In the genomic region with DNA sequence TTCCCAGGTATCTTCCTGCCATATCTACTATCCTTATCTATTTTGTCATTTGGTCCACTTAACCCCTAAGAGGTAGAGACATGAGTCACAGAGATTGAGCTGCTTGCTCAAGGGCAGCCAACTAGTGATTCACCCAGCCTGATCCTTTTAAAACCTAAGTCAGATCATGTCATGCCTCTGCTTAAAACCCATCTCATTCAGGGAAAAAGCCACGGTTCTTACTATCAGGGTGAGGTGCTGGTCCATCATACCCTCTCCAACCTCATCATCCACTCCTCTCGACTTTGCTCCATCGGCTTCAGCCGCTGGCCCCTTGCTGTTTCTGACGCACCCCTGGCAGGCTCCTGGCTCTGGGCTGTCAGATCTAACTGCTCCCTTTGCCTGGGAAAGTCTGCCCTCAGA, we compare ENCODE assay signal across 10 cellular contexts. TPM values are rescaled to one million over a fixed set of nuclear protein-coding genes. Genes with fewer than 3 reads are reported as not detected.
DNase-seq lines count a peak whose midpoint lies in the region; ATAC-seq and TF ChIP-seq lines count a peak whose summit lies in the region.
"Had no signal": no experiment of that assay in that cellular context is flagged by ENCODE, and none has a peak within 500 bp of the region (broad histone marks: within the 10 kb centered on the region; RNA-seq: fewer than 3 reads in every experiment).

No MANE protein-coding gene starts in this region.

- intact Hi-C loops in mammary epithelial cell (cut with micrococcal nuclease) (no loop called here), gastrocnemius medialis (cut with DNase I; ENCODE audit: low total_unique reads) (no loop called here)

- CTCF ChIA-PET in mammary epithelial cell (lab: Charles Lee; ENCODE audit: low non-redundant PET), result interaction anchor here (0.7 kb wide), 1 partner anchor 28 kb away, joined by 3 read pairs; no protein-coding TSS in a partner anchor

- H3K23ac ChIP-seq in mesendoderm (ENCODE audit: low read length), result no peak overlapping the region

- H2BK15ac ChIP-seq in mesendoderm (replicated peaks; ENCODE audit: low read depth), result no peak overlapping the region

- dilution Hi-C loops in mammary epithelial cell (cut with HindIII; ENCODE audit: low sequenced_read_pairs), result no loop called here

- no peak for ATAC-seq in GM21619 (IDR thresholded peaks at IDR 0.05; ENCODE audit: unreplicated experiment)
- ATAC-seq in gastrocnemius medialis, result no peak

- H3K4me3 ChIP-seq in MG63, result no peak overlapping the region
- H3K4me3 ChIP-seq in mammary epithelial cell (replicated peaks in 1 of 3; ENCODE audit: insufficient read depth in 1 of 3, low read depth in 2 of 3, low read length in 3 of 3), result no peak overlapping the region
- H3K4me3 ChIP-seq in mesendoderm (ENCODE audit: low read length), result no peak overlapping the region
- H3K4me3 ChIP-seq in gastrocnemius medialis, result no peak overlapping the region
- H3K4me3 ChIP-seq: HAP-1 had no signal

- no peak overlapping the region for H3K56ac ChIP-seq in mesendoderm (ENCODE audit: low read length)

- H3K36me3 Mint-ChIP-seq in mesothelial cell of epicardium, result peaks cover 25% of the 10 kb centered on the region
- H3K36me3 Mint-ChIP-seq in activated T-cell treated with anti-CD3 and anti-CD28 coated beads, Interleukin-2, amount 50 U/mL, for 24 hours (ENCODE audit: low read depth), result peaks cover 68% of the 10 kb centered on the region

- in situ Hi-C loops in Caki2 (cut with HindIII; ENCODE audit: low pct_unique_long_range_greater_than_20kb, low sequenced_read_pairs) (no loop called here), mammary epithelial cell (cut with MboI; ENCODE audit: low sequenced_read_pairs in 2 of 2) (no loop called here), gastrocnemius medialis (cut with MboI; ENCODE audit: low sequenced_read_pairs in 4 of 4) (no loop called here)

- H3K36me3 ChIP-seq in MG63 (peaks cover 3% of the 10 kb centered on the region; the same call in 1 of the 2 replicates), mammary epithelial cell (ENCODE audit: insufficient read depth, low read length) (no peaks in the 10 kb centered on the region), mesendoderm (ENCODE audit: control insufficient read depth, insufficient read depth, low read length) (no peaks in the 10 kb centered on the region), gastrocnemius medialis (peaks cover 0 to 63% of the 10 kb centered on the region in 2 donors)

- no peak overlapping the region for H2BK5ac ChIP-seq in mesendoderm (ENCODE audit: low read length)

- H3K9ac ChIP-seq in mammary epithelial cell (ENCODE audit: insufficient read depth, low read length), result no peak overlapping the region
- no peak overlapping the region for H3K9ac ChIP-seq in mesendoderm (ENCODE audit: low read length)

- H3K79me2 ChIP-seq in mammary epithelial cell (ENCODE audit: insufficient read depth, low read length), result no peaks in the 10 kb centered on the region
- H3K79me2 ChIP-seq in mesendoderm (ENCODE audit: control insufficient read depth, insufficient read depth, low read length), result no peaks in the 10 kb centered on the region

- no peak overlapping the region for H2BK120ac ChIP-seq in mesendoderm (ENCODE audit: low read depth, low read length)

- no peaks in the 10 kb centered on the region for H3K4me1 Mint-ChIP-seq in mesothelial cell of epicardium
- H3K4me1 Mint-ChIP-seq in activated T-cell treated with anti-CD3 and anti-CD28 coated beads, Interleukin-2, amount 50 U/mL, for 24 hours (ENCODE audit: low read depth), result peaks cover 3% of the 10 kb centered on the region

- H3K27me3 ChIP-seq in MG63 (no peaks in the 10 kb centered on the region), mammary epithelial cell (ENCODE audit: insufficient read depth, low read length) (no peaks in the 10 kb centered on the region), mesendoderm (ENCODE audit: insufficient read depth, low read length, poor library complexity) (no peaks in the 10 kb centered on the region), gastrocnemius medialis (no peaks in the 10 kb centered on the region)

- TF ChIP-seq POLR2A in gastrocnemius medialis (IDR thresholded peaks at IDR 0.05), result no peak

- WGBS in mammary epithelial cell (ENCODE audit: low coverage, missing lambda C conversion rate), result 79% methylated on average over 5 of the region's 5 CpGs
- WGBS in mesendoderm (ENCODE audit: extremely low coverage, insufficient coverage, low lambda C conversion rate), result no CpG with 5 or more reads among the region's 5 CpGs

- no peak overlapping the region for H2AK5ac ChIP-seq in mesendoderm (ENCODE audit: low read length)

- H2AFZ ChIP-seq in mammary epithelial cell (ENCODE audit: low read depth, low read length), result no peak overlapping the region

- H3K27ac Mint-ChIP-seq in mesothelial cell of epicardium, result no peak overlapping the region
- H3K27ac Mint-ChIP-seq in activated T-cell treated with anti-CD3 and anti-CD28 coated beads, Interleukin-2, amount 50 U/mL, for 24 hours, result no peak overlapping the region

- no peak overlapping the region for H3K18ac ChIP-seq in mesendoderm (ENCODE audit: low read length)

- H4K8ac ChIP-seq in mesendoderm (ENCODE audit: low read depth, low read length), result no peak overlapping the region

- H3K27ac ChIP-seq in mammary epithelial cell (ENCODE audit: insufficient read depth, low read depth, low read length), result no peak overlapping the region
- H3K27ac ChIP-seq in mesendoderm (ENCODE audit: low read depth, low read length), result no peak overlapping the region
- peak overlapping the region in 2 of 4 donors; percentile 2 to 37 for H3K27ac ChIP-seq in gastrocnemius medialis

- H3K4me3 Mint-ChIP-seq in mesothelial cell of epicardium, result no peak overlapping the region
- no peak overlapping the region for H3K4me3 Mint-ChIP-seq in activated T-cell treated with anti-CD3 and anti-CD28 coated beads, Interleukin-2, amount 50 U/mL, for 24 hours

- DNase-seq in Caki2 (ENCODE audit: low read depth) (peak; percentile 57), MG63 (peak; percentile 78), mammary epithelial cell (peak; percentile 73), mesendoderm (peak; percentile 58), mesothelial cell of epicardium (ENCODE audit: low spot score in 2 of 2, unreplicated experiment in 2 of 2) (no peak), gastrocnemius medialis (no peak)
- DNase-seq in activated T-cell treated with anti-CD3 and anti-CD28 coated beads, Interleukin-2, amount 50 U/mL, for 24 hours, result no peak
- DNase-seq: effector CD4-positive, alpha-beta T cell had no signal

- H3K4me2 ChIP-seq in mammary epithelial cell (ENCODE audit: insufficient read depth, low read depth, low read length) (peak overlapping the region; percentile 4), mesendoderm (ENCODE audit: low read length) (no peak overlapping the region)

- H3K9me3 ChIP-seq in MG63, result no peaks in the 10 kb centered on the region
- no peaks in the 10 kb centered on the region for H3K9me3 ChIP-seq in mammary epithelial cell (replicated peaks; ENCODE audit: insufficient read depth, low read length)
- H3K9me3 ChIP-seq in gastrocnemius medialis, result no peaks in the 10 kb centered on the region
- H3K9me3 ChIP-seq: HAP-1 had no signal

- H3K4me1 ChIP-seq in mammary epithelial cell (ENCODE audit: insufficient read depth, low read length) (peaks cover 18% of the 10 kb centered on the region), mesendoderm (ENCODE audit: control insufficient read depth, low read depth, low read length) (no peaks in the 10 kb centered on the region), gastrocnemius medialis (peaks cover 0 to 5% of the 10 kb centered on the region in 2 donors)

- H3K79me1 ChIP-seq in mesendoderm (ENCODE audit: low read length), result no peaks in the 10 kb centered on the region

- no peaks in the 10 kb centered on the region for H3K27me3 Mint-ChIP-seq in mesothelial cell of epicardium (ENCODE audit: low read depth)
- H3K27me3 Mint-ChIP-seq in activated T-cell treated with anti-CD3 and anti-CD28 coated beads, Interleukin-2, amount 50 U/mL, for 24 hours, result no peaks in the 10 kb centered on the region

- no peak overlapping the region for H3K4ac ChIP-seq in mesendoderm (ENCODE audit: low read depth, low read length)

- no peak overlapping the region for H4K5ac ChIP-seq in mesendoderm (ENCODE audit: low read length)

- H4K20me1 ChIP-seq in mammary epithelial cell (ENCODE audit: insufficient read depth, low read length), result no peaks in the 10 kb centered on the region

- no peaks in the 10 kb centered on the region for H3K9me3 Mint-ChIP-seq in mesothelial cell of epicardium
- no peaks in the 10 kb centered on the region for H3K9me3 Mint-ChIP-seq in activated T-cell treated with anti-CD3 and anti-CD28 coated beads, Interleukin-2, amount 50 U/mL, for 24 hours

- no TSS peak for BruUV-seq in mammary epithelial cell (replicated peaks; lab: Mats Ljungman, UMichigan)

- TF ChIP-seq CTCF in mammary epithelial cell (conservative IDR thresholded peaks at IDR 0.05 in 1 of 2, IDR thresholded peaks at IDR 0.05 in 1 of 2; ENCODE audit: extremely low read depth in 1 of 2, insufficient read depth in 1 of 2, low read depth in 1 of 2, low read length in 2 of 2) (no peak), mesothelial cell of epicardium (IDR thresholded peaks at IDR 0.05; ENCODE audit: unreplicated experiment) (no peak), gastrocnemius medialis (IDR thresholded peaks at IDR 0.05 in 4 of 5, conservative IDR thresholded peaks at IDR 0.05 in 1 of 5) (no peak)

RNA-seq across cellular contexts. Expression of a gene that starts 14.4 kb away (rescaled TPM):
- total RNA-seq in Caki2 (2014; rRNA removed; shearing (Covaris generic); ENCODE audit: low replicate concordance), result 22.6 and 26.1 TPM in 2 replicates
- total RNA-seq in MG63 (2014; rRNA removed; shearing (Covaris generic); ENCODE audit: low replicate concordance), result 35.0 and 36.8 TPM in 2 replicates
- 10 to 100 TPM; 33.4 to 37.5 TPM for total RNA-seq in mammary epithelial cell
- polyA plus RNA-seq in mammary epithelial cell, result 20.1 TPM
- 41.7 TPM for polyA minus RNA-seq in mammary epithelial cell
- 26.9 TPM for polyA plus RNA-seq in mesendoderm (2013, experiment 1 of 2)
- 25.4 TPM for polyA plus RNA-seq in mesendoderm (2013, experiment 2 of 2)
- 56.2 to 57.5 TPM (median 57.5 TPM) in 3 replicates for total RNA-seq in mesothelial cell of epicardium
- total RNA-seq in gastrocnemius medialis, result 10 to 100 TPM; 23.8 to 33.0 (median 25.9) TPM

Comparison
In these comparisons a context has a peak if more than half of its experiments do, and no peak if none do; other contexts are left out.
1. DNase-seq: peak in Caki2 (single experiment), MG63 (single experiment), mammary epithelial cell (single experiment) and mesendoderm (single experiment); none in mesothelial cell of epicardium (0 of 2), gastrocnemius medialis (0 of 2) and activated T-cell treated with anti-CD3 and anti-CD28 coated beads, Interleukin-2, amount 50 U/mL, for 24 hours (single experiment).